Comparison of ENCODE assay signal across 22 cellular contexts in genomic region chr12:102052192-102053061, GRCh38. TPM values are rescaled to one million over a fixed set of nuclear protein-coding genes. Genes with fewer than 3 reads are reported as not detected.
DNase-seq lines count a peak whose midpoint lies in the region; ATAC-seq, FAIRE-seq and TF ChIP-seq lines count a peak whose summit lies in the region.
"Had no signal": no experiment of that assay in that cellular context is flagged by ENCODE, and none has a peak within 500 bp of the region (broad histone marks: within the 10 kb centered on the region; RNA-seq: fewer than 3 reads in every experiment).

No MANE protein-coding gene starts in this region.

- no peak for DNase-seq in H1 (ENCODE audit: low read depth in 1 of 2, low spot score in 2 of 2)
- DNase-seq in neuronal stem cell (ENCODE audit: low spot score), result no peak
- DNase-seq in HFFc6, result no peak
- no peak for DNase-seq in NCI-H510A (lab: John Stamatoyannopoulos, UW)
- DNase-seq: activated CD4-positive, alpha-beta memory T cell treated with anti-CD3 and anti-CD28 coated beads, Interleukin-2, amount 10 ng/mL, durations not matched to agents 7 days and 5 days; activated naive CD4-positive, alpha-beta T cell treated with anti-CD3 and anti-CD28 coated beads, Interleukin-2, amount 10 ng/mL, durations not matched to agents 7 days and 5 days; central memory CD4-positive, alpha-beta T cell; NCI-H1048; NCI-H187; NCI-H748 treated with DMSO at 0.1 percent for 48 hours; stimulated activated CD4-positive, alpha-beta T cell treated with anti-CD3 and anti-CD28 coated beads, Interleukin-4, amount 100 ng/mL, for 1 hour; T1000 had no signal

- no peak overlapping the region for H3K4me3 Mint-ChIP-seq in HFFc6
- H3K4me3 Mint-ChIP-seq: activated CD4-positive, alpha-beta memory T cell treated with anti-CD3 and anti-CD28 coated beads, Interleukin-2, amount 10 ng/mL, durations not matched to agents 7 days and 5 days; activated naive CD4-positive, alpha-beta T cell treated with anti-CD3 and anti-CD28 coated beads, Interleukin-2, amount 10 ng/mL, durations not matched to agents 7 days and 5 days; stimulated activated naive CD8-positive, alpha-beta T cell treated with anti-CD3 and anti-CD28 coated beads, Interleukin-15, Interleukin-2, amounts not matched to agents 100 ng/mL and 50 ng/mL, for 24 hours; type B pancreatic cell had no signal

- TF ChIP-seq EP300 in H1 (IDR thresholded peaks at IDR 0.05; ENCODE audit: borderline replicate concordance in 1 of 2, low read depth in 2 of 2, low read length in 2 of 2), result no peak

- H2BK120ac ChIP-seq in H1 (replicated peaks; ENCODE audit: low read depth, low read length) (no peak overlapping the region), neuronal stem cell (ENCODE audit: low read depth, low read length) (peak overlapping the region; percentile 81)

- H3K23ac ChIP-seq in H1 (ENCODE audit: insufficient read length) (no peak overlapping the region), neuronal stem cell (ENCODE audit: low read depth, low read length, poor library complexity) (peak overlapping the region; percentile 8)

- CTCF ChIA-PET in H1 (lab: Charles Lee; ENCODE audit: partially characterized antibody), result interaction anchor here (0.5 to 1.5 kb wide), 5 partner anchors 8 to 526 kb away, joined by 3 to 4 read pairs (median 3); no protein-coding TSS in a partner anchor

- H4K91ac ChIP-seq in H1 (replicated peaks; ENCODE audit: insufficient read length, low read length) (no peak overlapping the region), neuronal stem cell (ENCODE audit: low read depth, low read length, poor library complexity) (no peak overlapping the region)

- TF ChIP-seq POLR2A in H1 (IDR thresholded peaks at IDR 0.05; ENCODE audit: control extremely low read depth in 1 of 2, low read depth in 2 of 2, low read length in 2 of 2), result no peak

- no peak overlapping the region for H3K4me2 ChIP-seq in H1 (ENCODE audit: insufficient read depth in 1 of 2, low read depth in 2 of 2, low read length in 2 of 2)
- no peak overlapping the region for H3K4me2 ChIP-seq in neuronal stem cell (ENCODE audit: insufficient read depth, low read length, poor library complexity, severe bottlenecking)

- no peak overlapping the region for H3K27ac Mint-ChIP-seq in HFFc6
- H3K27ac Mint-ChIP-seq: activated CD4-positive, alpha-beta memory T cell treated with anti-CD3 and anti-CD28 coated beads, Interleukin-2, amount 10 ng/mL, durations not matched to agents 7 days and 5 days; activated naive CD4-positive, alpha-beta T cell treated with anti-CD3 and anti-CD28 coated beads, Interleukin-2, amount 10 ng/mL, durations not matched to agents 7 days and 5 days; stimulated activated naive CD8-positive, alpha-beta T cell treated with anti-CD3 and anti-CD28 coated beads, Interleukin-15, Interleukin-2, amounts not matched to agents 100 ng/mL and 50 ng/mL, for 24 hours; type B pancreatic cell had no signal

- no peak overlapping the region for H2BK20ac ChIP-seq in H1 (ENCODE audit: low read length)

- H3K4ac ChIP-seq in H1 (replicated peaks; ENCODE audit: insufficient read length, low read depth, low read length) (no peak overlapping the region), neuronal stem cell (ENCODE audit: low read length) (no peak overlapping the region)

- no peak overlapping the region for H3K27ac ChIP-seq in 22Rv1
- H3K27ac ChIP-seq in H1 (ENCODE audit: low read depth, low read length), result no peak overlapping the region
- H3K27ac ChIP-seq in neuronal stem cell (replicated peaks; ENCODE audit: low read length), result no peak overlapping the region
- H3K27ac ChIP-seq: BLaER1 treated with 17β-estradiol and CSF1 and Interleukin-3, amounts not matched to agents 10 nM and 100 nM had no signal

- no peaks in the 10 kb centered on the region for H3K23me2 ChIP-seq in H1 (ENCODE audit: low read depth, low read length)

- no peak overlapping the region for H4K5ac ChIP-seq in H1 (ENCODE audit: insufficient read length, low read depth, low read length)

- TF ChIP-seq CTCF in 22Rv1 (IDR thresholded peaks at IDR 0.05) (0 out of 2 replicates have a peak, but pooled peaks have one; percentile 16), GM12874 (IDR thresholded peaks at IDR 0.05; ENCODE audit: insufficient read depth, low read depth, low read length) (0 out of 2 replicates have a peak, but pooled peaks have one; percentile 9), H1 (IDR thresholded peaks at IDR 0.05; ENCODE audit: control extremely low read depth in 1 of 3, insufficient read depth in 1 of 3, low read depth in 1 of 3, low read length in 3 of 3) (peak; percentile 18 to 32 (median 23)), HFFc6 (IDR thresholded peaks at IDR 0.05) (no peak)

- H3K27me3 ChIP-seq in H1 (replicated peaks in 1 of 4; ENCODE audit: control insufficient read depth in 3 of 4, extremely low read depth in 1 of 4, insufficient read depth in 3 of 4, low read length in 3 of 4) (no peaks in the 10 kb centered on the region), neuronal stem cell (ENCODE audit: control insufficient read depth in 3 of 3, insufficient read depth in 3 of 3, low read depth in 1 of 3, low read length in 3 of 3) (no peaks in the 10 kb centered on the region)
- H3K27me3 ChIP-seq: BLaER1 treated with 17β-estradiol and CSF1 and Interleukin-3, amounts not matched to agents 10 nM and 100 nM had no signal

- no peaks in the 10 kb centered on the region for H4K20me1 ChIP-seq in H1 (replicated peaks in 1 of 2; ENCODE audit: control insufficient read depth in 1 of 2, insufficient read depth in 2 of 2, low read length in 2 of 2)

- POLR2A ChIA-PET in H1 (lab: Charles Lee; ENCODE audit: partially characterized antibody), result interaction anchor here (1.6 kb wide), 1 partner anchor 9 kb away, joined by 6 read pairs; the partner anchor contains the start of gene WASHC3

- no peaks in the 10 kb centered on the region for H3K9me3 ChIP-seq in H1 (ENCODE audit: insufficient read depth in 2 of 2, low read depth in 1 of 2, low read length in 1 of 2)
- H3K9me3 ChIP-seq in neuronal stem cell (replicated peaks in 1 of 2; ENCODE audit: control insufficient read depth in 2 of 2, insufficient read depth in 1 of 2, low read depth in 1 of 2, low read length in 2 of 2), result peaks cover 0 to 2% of the 10 kb centered on the region in 2 donors

- no peak for FAIRE-seq in H1 (lab: Jason Lieb, UNC)
- FAIRE-seq: astrocyte, D721Med had no signal

- no peak overlapping the region for H3K9ac ChIP-seq in H1 (replicated peaks in 1 of 4; ENCODE audit: extremely low read depth in 1 of 4, low read depth in 3 of 4, low read length in 3 of 4)
- H3K9ac ChIP-seq in neuronal stem cell (ENCODE audit: low read depth, low read length, poor library complexity), result no peak overlapping the region
- H3K9ac ChIP-seq: BLaER1 treated with 17β-estradiol and CSF1 and Interleukin-3, amounts not matched to agents 10 nM and 100 nM had no signal

- peak in 1 of 2 experiments; percentile 31; a peak in 1 of 4 replicates for TF ChIP-seq RAD21 in H1 (IDR thresholded peaks at IDR 0.05 in 1 of 2, conservative IDR thresholded peaks at IDR 0.05 in 1 of 2; ENCODE audit: low read depth in 2 of 2, low read length in 2 of 2)

- H3K4me3 ChIP-seq in H1 (ENCODE audit: extremely low read depth in 1 of 4, insufficient read depth in 2 of 4, low read depth in 3 of 4, low read length in 4 of 4) (no peak overlapping the region), neuronal stem cell (ENCODE audit: low read length in 2 of 2) (no peak overlapping the region)
- H3K4me3 ChIP-seq: BLaER1 treated with 17β-estradiol and CSF1 and Interleukin-3, amounts not matched to agents 10 nM and 100 nM; lung had no signal

- 94% methylated on average over 4 of the region's 4 CpGs; no CpG with 5 or more reads in 1 of the 2 experiments for WGBS in H1 (ENCODE audit: extremely low coverage in 1 of 2, insufficient coverage in 1 of 2, insufficient read length in 1 of 2, insufficient replicate concordance in 2 of 2, low coverage in 1 of 2, low lambda C conversion rate in 2 of 2, missing lambda C conversion rate in 1 of 2), 2 experiments
- WGBS in neuronal stem cell (ENCODE audit: extremely low coverage in 2 of 2, insufficient read length in 2 of 2, insufficient replicate concordance in 1 of 2), 2 donors, result no CpG with 5 or more reads among the region's 4 CpGs

- no peaks in the 10 kb centered on the region for H3K79me1 ChIP-seq in H1 (ENCODE audit: low read depth, low read length)
- no peaks in the 10 kb centered on the region for H3K79me1 ChIP-seq in neuronal stem cell (ENCODE audit: low read depth, low read length)

- H3K4me1 ChIP-seq in H1 (replicated peaks in 1 of 4; ENCODE audit: control insufficient read depth in 3 of 4, insufficient read depth in 4 of 4, low read length in 3 of 4), result no peaks in the 10 kb centered on the region
- H3K4me1 ChIP-seq in neuronal stem cell (ENCODE audit: control insufficient read depth in 2 of 2, insufficient read depth in 1 of 2, low read depth in 1 of 2, low read length in 2 of 2), result no peaks in the 10 kb centered on the region

- H3K36me3 ChIP-seq in H1 (ENCODE audit: control insufficient read depth in 2 of 4, insufficient read depth in 4 of 4, low read length in 3 of 4) (no peaks in the 10 kb centered on the region), neuronal stem cell (replicated peaks in 1 of 2; ENCODE audit: control insufficient read depth in 2 of 2, insufficient read depth in 2 of 2, low read length in 2 of 2) (peaks cover 0 to 22% of the 10 kb centered on the region in 2 donors)

- no peaks in the 10 kb centered on the region for H3K9me3 Mint-ChIP-seq in HFFc6
- H3K9me3 Mint-ChIP-seq: activated CD4-positive, alpha-beta memory T cell treated with anti-CD3 and anti-CD28 coated beads, Interleukin-2, amount 10 ng/mL, durations not matched to agents 7 days and 5 days; activated naive CD4-positive, alpha-beta T cell treated with anti-CD3 and anti-CD28 coated beads, Interleukin-2, amount 10 ng/mL, durations not matched to agents 7 days and 5 days; stimulated activated naive CD8-positive, alpha-beta T cell treated with anti-CD3 and anti-CD28 coated beads, Interleukin-15, Interleukin-2, amounts not matched to agents 100 ng/mL and 50 ng/mL, for 24 hours had no signal

- peaks cover 31% of the 10 kb centered on the region for H3K36me3 Mint-ChIP-seq in HFFc6 (ENCODE audit: low read depth)

- H4K8ac ChIP-seq in H1 (ENCODE audit: extremely low read depth, insufficient read depth, low read length) (peak overlapping the region; percentile 45; the same call in 1 of the 2 replicates), neuronal stem cell (ENCODE audit: low read depth, low read length) (peak overlapping the region; percentile 43)

- no peak overlapping the region for H3K56ac ChIP-seq in H1 (replicated peaks; ENCODE audit: insufficient read length, low read depth, low read length)

- H2BK15ac ChIP-seq in H1 (ENCODE audit: low read length) (no peak overlapping the region), neuronal stem cell (ENCODE audit: low read length) (no peak overlapping the region)

- H2AFZ ChIP-seq in H1 (ENCODE audit: low read length) (no peak overlapping the region), neuronal stem cell (ENCODE audit: low read length) (no peak overlapping the region)

- H3K14ac ChIP-seq in H1 (ENCODE audit: insufficient read length) (no peak overlapping the region), neuronal stem cell (ENCODE audit: low read length) (no peak overlapping the region)

- no peak overlapping the region for H2BK12ac ChIP-seq in H1 (ENCODE audit: low read depth, low read length)
- no peak overlapping the region for H2BK12ac ChIP-seq in neuronal stem cell (ENCODE audit: low read length)

- H3K18ac ChIP-seq in H1 (ENCODE audit: extremely low read depth, low read length) (no peak overlapping the region), neuronal stem cell (ENCODE audit: low read length) (no peak overlapping the region)

- H3K4me1 Mint-ChIP-seq in HFFc6 (ENCODE audit: low read depth), result 0 out of 2 replicates have a peak, but pooled peaks cover 7% of the 10 kb centered on the region

- H3K27me3 Mint-ChIP-seq in HFFc6 (ENCODE audit: insufficient read depth), result no peaks in the 10 kb centered on the region
- H3K27me3 Mint-ChIP-seq: activated CD4-positive, alpha-beta memory T cell treated with anti-CD3 and anti-CD28 coated beads, Interleukin-2, amount 10 ng/mL, durations not matched to agents 7 days and 5 days; activated naive CD4-positive, alpha-beta T cell treated with anti-CD3 and anti-CD28 coated beads, Interleukin-2, amount 10 ng/mL, durations not matched to agents 7 days and 5 days; stimulated activated naive CD8-positive, alpha-beta T cell treated with anti-CD3 and anti-CD28 coated beads, Interleukin-15, Interleukin-2, amounts not matched to agents 100 ng/mL and 50 ng/mL, for 24 hours; type B pancreatic cell had no signal

- no peaks in the 10 kb centered on the region for H3K79me2 ChIP-seq in H1 (ENCODE audit: control insufficient read depth in 1 of 2, insufficient read depth in 2 of 2, low read length in 2 of 2)

- H2BK5ac ChIP-seq in H1 (ENCODE audit: low read depth, low read length), result no peak overlapping the region; the same call in 1 of the 2 replicates
- peak overlapping the region; percentile 2 for H2BK5ac ChIP-seq in neuronal stem cell (ENCODE audit: low read length)

- no peak overlapping the region for H2AK5ac ChIP-seq in H1 (ENCODE audit: low read depth, low read length)
- H2AK5ac ChIP-seq in neuronal stem cell (ENCODE audit: low read depth, low read length), result no peak overlapping the region

- ATAC-seq in HG02763 (IDR thresholded peaks at IDR 0.05; ENCODE audit: unreplicated experiment), result no peak
- ATAC-seq in GM21529 (IDR thresholded peaks at IDR 0.05; ENCODE audit: unreplicated experiment), result no peak

RNA-seq across cellular contexts. Expression of gene WASHC3, which starts 9.4 kb away (rescaled TPM):
- 5.4 and 7.4 TPM in 2 replicates for total RNA-seq in H1 (2021; fragmentation: NEBNext Ultra II Directional; extraction: Animal tissue kit (Norgen Biotek cat#: 25700))
- polyA plus RNA-seq in H1 (2011; rRNA removed), result 4.6 and 8.3 TPM in 2 replicates
- polyA plus RNA-seq in H1 (2011; cell fraction: cytosol; rRNA removed), result 9.2 TPM
- 5.0 TPM for polyA plus RNA-seq in H1 (2011; cell fraction: nucleus; rRNA removed)
- 6.5 to 9.1 TPM (median 7.9 TPM) in 4 replicates for polyA plus RNA-seq in H1 (2012, experiment 1 of 2)
- polyA plus RNA-seq in H1 (2012, experiment 2 of 2), result 1.9 TPM
- polyA plus RNA-seq in H1 (2013, experiment 1 of 2), result 12.2 TPM
- 12.5 TPM for polyA plus RNA-seq in H1 (2013, experiment 2 of 2)
- polyA minus RNA-seq in H1 (2011; rRNA and poly(A)+ RNA removed), result 4.7 and 10.9 TPM in 2 replicates
- 5.7 TPM for polyA minus RNA-seq in H1 (2011; cell fraction: cytosol; rRNA and poly(A)+ RNA removed)
- 6.5 TPM for polyA minus RNA-seq in H1 (2011; cell fraction: nucleus; rRNA and poly(A)+ RNA removed)
- polyA plus RNA-seq in neuronal stem cell (2013, experiment 1 of 2), result 33.3 TPM
- 32.5 TPM for polyA plus RNA-seq in neuronal stem cell (2013, experiment 2 of 2)
- 10 to 100 TPM; 49.2 to 61.0 (median 54.8) TPM for total RNA-seq in HFFc6 (2021; fragmentation: NEBNext Ultra II Directional; extraction: Animal tissue kit (Norgen Biotek cat#: 25700))
